Comparison of ENCODE assay signal across 8 cellular contexts in genomic region chr14:67571275-67571990, GRCh38. TPM values are rescaled to one million over a fixed set of nuclear protein-coding genes. Genes with fewer than 3 reads are reported as not detected.
A peak's percentile ranks its signal among the peaks of the same experiment; 100 is the strongest.
DNase-seq lines count a peak whose midpoint lies in the region; ATAC-seq lines count a peak whose summit lies in the region.

No MANE protein-coding gene starts in this region.

- H3K23ac ChIP-seq in mesendoderm (ENCODE audit: low read length): no peak overlapping the region

- H4K8ac ChIP-seq in mesendoderm (ENCODE audit: low read depth, low read length): no peak overlapping the region

- no peak overlapping the region for H2BK120ac ChIP-seq in mesendoderm (ENCODE audit: low read depth, low read length)

- H3K9me3 Mint-ChIP-seq in activated CD4-positive, alpha-beta memory T cell treated with anti-CD3 and anti-CD28 coated beads, Interleukin-2, amount 10 ng/mL, durations not matched to agents 7 days and 5 days: no peaks in the 10 kb centered on the region

- DNase-seq in EH (ENCODE audit: low read depth) (peak; percentile 58), NCI-H748 (lab: John Stamatoyannopoulos, UW; ENCODE audit: unreplicated experiment) (peak; percentile 53), mesendoderm (peak; percentile 71)
- DNase-seq in activated CD4-positive, alpha-beta memory T cell treated with anti-CD3 and anti-CD28 coated beads, Interleukin-2, amount 10 ng/mL, durations not matched to agents 7 days and 5 days: peak; percentile 71
- DNase-seq in effector CD4-positive, alpha-beta T cell: peak; percentile 57
- peak; percentile 43 for DNase-seq in stimulated activated CD8-positive, alpha-beta memory T cell treated with anti-CD3 and anti-CD28 coated beads, Interleukin-2, amount 100 ng/mL, for 1 hour (ENCODE audit: low read depth in 2 of 2)

- H3K27ac Mint-ChIP-seq in activated CD4-positive, alpha-beta memory T cell treated with anti-CD3 and anti-CD28 coated beads, Interleukin-2, amount 10 ng/mL, durations not matched to agents 7 days and 5 days: no peak overlapping the region

- H3K56ac ChIP-seq in mesendoderm (ENCODE audit: low read length): no peak overlapping the region

- ATAC-seq in HG02623 (IDR thresholded peaks at IDR 0.05; ENCODE audit: unreplicated experiment) (peak; percentile 61), GM18861 (IDR thresholded peaks at IDR 0.05; ENCODE audit: unreplicated experiment) (no peak)

- no peak overlapping the region for H3K4me3 ChIP-seq in mesendoderm (ENCODE audit: low read length)

- no peaks in the 10 kb centered on the region for H3K27me3 Mint-ChIP-seq in activated CD4-positive, alpha-beta memory T cell treated with anti-CD3 and anti-CD28 coated beads, Interleukin-2, amount 10 ng/mL, durations not matched to agents 7 days and 5 days

- H3K4me1 ChIP-seq in mesendoderm (ENCODE audit: control insufficient read depth, low read depth, low read length): no peaks in the 10 kb centered on the region

- H3K4ac ChIP-seq in mesendoderm (ENCODE audit: low read depth, low read length): no peak overlapping the region

- H3K18ac ChIP-seq in mesendoderm (ENCODE audit: low read length): no peak overlapping the region

- no peak overlapping the region for H3K4me3 Mint-ChIP-seq in activated CD4-positive, alpha-beta memory T cell treated with anti-CD3 and anti-CD28 coated beads, Interleukin-2, amount 10 ng/mL, durations not matched to agents 7 days and 5 days

- H2BK5ac ChIP-seq in mesendoderm (ENCODE audit: low read length): no peak overlapping the region

- H3K79me1 ChIP-seq in mesendoderm (ENCODE audit: low read length): no peaks in the 10 kb centered on the region

- H3K79me2 ChIP-seq in mesendoderm (ENCODE audit: control insufficient read depth, insufficient read depth, low read length): no peaks in the 10 kb centered on the region

- POLR2A ChIA-PET in activated CD4-positive, alpha-beta memory T cell treated with anti-CD3 and anti-CD28 coated beads, Interleukin-2, amount 10 ng/mL, durations not matched to agents 7 days and 5 days (lab: Charles Lee): interaction anchor here (0.8 to 1.9 kb wide), 8 partner anchors 9 to 146 kb away, joined by 3 to 5 read pairs (median 4); partner anchors contain the start of gene PIGH

- H3K9ac ChIP-seq in mesendoderm (ENCODE audit: low read length): no peak overlapping the region

- CTCF ChIA-PET in activated CD4-positive, alpha-beta memory T cell treated with anti-CD3 and anti-CD28 coated beads, Interleukin-2, amount 10 ng/mL, durations not matched to agents 7 days and 5 days (lab: Charles Lee): interaction anchor here (0.8 to 4.8 kb wide), 32 partner anchors 9 to 212 kb away, joined by 3 to 137 read pairs (median 4); partner anchors contain the start of genes ATP6V1D, PIGH, PLEK2 and TMEM229B

- H3K4me2 ChIP-seq in mesendoderm (ENCODE audit: low read length): no peak overlapping the region

- H3K36me3 Mint-ChIP-seq in activated CD4-positive, alpha-beta memory T cell treated with anti-CD3 and anti-CD28 coated beads, Interleukin-2, amount 10 ng/mL, durations not matched to agents 7 days and 5 days (ENCODE audit: low read depth): no peaks in the 10 kb centered on the region

- WGBS in mesendoderm (ENCODE audit: extremely low coverage, insufficient coverage, low lambda C conversion rate): no CpG with 5 or more reads among the region's 14 CpGs

- H3K27ac ChIP-seq in mesendoderm (ENCODE audit: low read depth, low read length): no peak overlapping the region

- no peaks in the 10 kb centered on the region for H3K27me3 ChIP-seq in mesendoderm (ENCODE audit: insufficient read depth, low read length, poor library complexity)

- no peak overlapping the region for H2BK15ac ChIP-seq in mesendoderm (replicated peaks; ENCODE audit: low read depth)

- no peak overlapping the region for H4K5ac ChIP-seq in mesendoderm (ENCODE audit: low read length)

- no peak overlapping the region for H2AK5ac ChIP-seq in mesendoderm (ENCODE audit: low read length)

- H3K36me3 ChIP-seq in mesendoderm (ENCODE audit: control insufficient read depth, insufficient read depth, low read length): no peaks in the 10 kb centered on the region

- H3K4me1 Mint-ChIP-seq in activated CD4-positive, alpha-beta memory T cell treated with anti-CD3 and anti-CD28 coated beads, Interleukin-2, amount 10 ng/mL, durations not matched to agents 7 days and 5 days: peaks cover 6% of the 10 kb centered on the region

RNA-seq across cellular contexts. Expression of gene PIGH, which starts 28.6 kb away (rescaled TPM):
- total RNA-seq in activated CD4-positive, alpha-beta memory T cell treated with anti-CD3 and anti-CD28 coated beads, Interleukin-2, amount 10 ng/mL, durations not matched to agents 7 days and 5 days: 10 to 100 TPM; 15.7 to 16.4 TPM
- polyA plus RNA-seq in mesendoderm (2013, experiment 1 of 2): 6.4 TPM
- 7.1 TPM for polyA plus RNA-seq in mesendoderm (2013, experiment 2 of 2)

RNA-seq across cellular contexts. Expression of gene PLEKHH1, which starts 38.3 kb away (rescaled TPM):
- under 1 TPM; 0.53 to 0.63 TPM for total RNA-seq in activated CD4-positive, alpha-beta memory T cell treated with anti-CD3 and anti-CD28 coated beads, Interleukin-2, amount 10 ng/mL, durations not matched to agents 7 days and 5 days
- polyA plus RNA-seq in mesendoderm (2013, experiment 1 of 2): 9.7 TPM
- polyA plus RNA-seq in mesendoderm (2013, experiment 2 of 2): 10.1 TPM

RNA-seq across cellular contexts. Expression of gene ARG2, which starts 48.3 kb away (rescaled TPM):
- 1 to 10 TPM; 6.8 to 7.7 TPM for total RNA-seq in activated CD4-positive, alpha-beta memory T cell treated with anti-CD3 and anti-CD28 coated beads, Interleukin-2, amount 10 ng/mL, durations not matched to agents 7 days and 5 days
- 28.0 TPM for polyA plus RNA-seq in mesendoderm (2013, experiment 1 of 2)
- polyA plus RNA-seq in mesendoderm (2013, experiment 2 of 2): 28.3 TPM
